Comparison of ENCODE assay signal across 19 cellular contexts in genomic region chr20:50287512-50287911, GRCh38.
DNase-seq lines count a peak whose midpoint lies in the region; ATAC-seq and TF ChIP-seq lines count a peak whose summit lies in the region.
"Had no signal": no experiment of that assay in that cellular context is flagged by ENCODE, and none has a peak within 500 bp of the region (broad histone marks: within the 10 kb centered on the region; RNA-seq: fewer than 3 reads in every experiment).

No MANE protein-coding gene starts in this region.

- BruUV-seq in HCT116 (replicated peaks; lab: Mats Ljungman, UMichigan) = no TSS peak

- H4K20me1 ChIP-seq in HCT116 (ENCODE audit: insufficient read depth) (no peaks in the 10 kb centered on the region), fibroblast of lung (ENCODE audit: control insufficient read depth, extremely low read depth, insufficient read depth, low read length) (no peaks in the 10 kb centered on the region)

- ATAC-seq in HCT116 (no peak), GM21717 (IDR thresholded peaks at IDR 0.05; ENCODE audit: unreplicated experiment) (no peak)
- ATAC-seq in activated T-cell treated with anti-CD3 and anti-CD28 coated beads, Interleukin-2, amount 50 U/mL, for 4 hours = no peak
- ATAC-seq: PC-3 had no signal

- H3K9me3 Mint-ChIP-seq in activated T-cell treated with anti-CD3 and anti-CD28 coated beads, Interleukin-2, amount 50 U/mL, for 4 hours = no peaks in the 10 kb centered on the region
- H3K9me3 Mint-ChIP-seq: CD4-positive, alpha-beta memory T cell had no signal

- no peaks in the 10 kb centered on the region for H3K27me3 ChIP-seq in HCT116 (ENCODE audit: insufficient read depth, low read length)
- H3K27me3 ChIP-seq in fibroblast of lung (ENCODE audit: control insufficient read depth, insufficient read depth, low read length) = no peaks in the 10 kb centered on the region
- no peaks in the 10 kb centered on the region for H3K27me3 ChIP-seq in thyroid gland
- H3K27me3 ChIP-seq: BE2C had no signal

- no peaks in the 10 kb centered on the region for H3K9me2 ChIP-seq in HCT116 (ENCODE audit: insufficient read depth)

- no peak overlapping the region for H3K4me2 ChIP-seq in HCT116 (ENCODE audit: low read length)
- no peak overlapping the region for H3K4me2 ChIP-seq in fibroblast of lung (ENCODE audit: extremely low read depth, insufficient read depth, low read length)
- H3K4me2 ChIP-seq: KMS-11 had no signal

- RAD21 ChIA-PET in HCT116 (lab: Charles Lee; ENCODE audit: low non-redundant PET in 1 of 2, low total read pairs in 2 of 2, uncharacterized antibody in 2 of 2, unreplicated experiment in 2 of 2) = no interaction called here

- H3K9ac ChIP-seq in HCT116 (ENCODE audit: low read length) (no peak overlapping the region), fibroblast of lung (ENCODE audit: insufficient read depth, low read length) (no peak overlapping the region)
- H3K9ac ChIP-seq: KMS-11 had no signal

- H3K4me1 ChIP-seq in HCT116 (ENCODE audit: control insufficient read depth in 1 of 2, insufficient read depth in 2 of 2, low read length in 2 of 2) = peaks cover 57 to 68% of the 10 kb centered on the region in 2 experiments
- H3K4me1 ChIP-seq in fibroblast of lung (ENCODE audit: control insufficient read depth, extremely low read depth, insufficient read depth, low read length) = peaks cover 49% of the 10 kb centered on the region
- H3K4me1 ChIP-seq in thyroid gland = peaks cover 62 to 66% of the 10 kb centered on the region in 2 donors

- CTCF ChIA-PET in HCT116 (lab: Charles Lee) (no interaction called here), RWPE1 (lab: Yijun Ruan, JAX) (no interaction called here)

- H3K27ac ChIP-seq in HCT116 (ENCODE audit: low read depth, low read length) = peak overlapping the region; percentile 91; the same call in 1 of the 2 replicates
- peak overlapping the region; percentile 64; the same call in 1 of the 2 replicates for H3K27ac ChIP-seq in RWPE1
- H3K27ac ChIP-seq in fibroblast of lung (ENCODE audit: insufficient read depth, low read length) = peak overlapping the region; percentile 84
- peak overlapping the region; percentile 90 to 100 (median 98) for H3K27ac ChIP-seq in thyroid gland
- H3K27ac ChIP-seq: KMS-11, SK-N-MC had no signal

- DNase-seq in HCT116 (ENCODE audit: low read depth, low spot score) (no peak), RWPE1 (ENCODE audit: low spot score) (no peak), fibroblast of lung (ENCODE audit: low read depth in 2 of 2) (no peak), thyroid gland (no peak), ecto neural progenitor cell (ENCODE audit: low spot score) (no peak)
- no peak for DNase-seq in activated T-cell treated with anti-CD3 and anti-CD28 coated beads, Interleukin-2, amount 50 U/mL, for 4 hours
- DNase-seq: BE2C; Calu3; CD4-positive, alpha-beta memory T cell; DMS53; NCI-H1436 treated with DMSO at 0.1 percent for 48 hours; NCI-H2081; NCI-H510A; NCI-H82; PC-3 had no signal

- H2AFZ ChIP-seq in HCT116 (ENCODE audit: low read depth, low read length, poor library complexity, severe bottlenecking) = no peak overlapping the region
- H2AFZ ChIP-seq in fibroblast of lung (ENCODE audit: low read length) = no peak overlapping the region

- TF ChIP-seq POLR2A in HCT116 (IDR thresholded peaks at IDR 0.05; ENCODE audit: borderline replicate concordance, extremely low read depth, insufficient read depth, insufficient read length) = no peak
- no peak for TF ChIP-seq POLR2A in thyroid gland (IDR thresholded peaks at IDR 0.05)

- peaks cover 13% of the 10 kb centered on the region for H3K27me3 Mint-ChIP-seq in activated T-cell treated with anti-CD3 and anti-CD28 coated beads, Interleukin-2, amount 50 U/mL, for 4 hours (ENCODE audit: low read depth)

- intact Hi-C loops in HCT116 (cut with micrococcal nuclease) (no loop called here), thyroid gland (cut with DNase I) (no loop called here)

- H3K4me3 Mint-ChIP-seq in activated T-cell treated with anti-CD3 and anti-CD28 coated beads, Interleukin-2, amount 50 U/mL, for 4 hours = no peak overlapping the region
- H3K4me3 Mint-ChIP-seq: CD4-positive, alpha-beta memory T cell had no signal

- 94 to 96% methylated on average over 2 to 4 of the region's 4 CpGs for WGBS in thyroid gland, 2 donors

- POLR2A ChIA-PET in HCT116 (lab: Charles Lee) = no interaction called here
- POLR2A ChIA-PET in RWPE1 (lab: Yijun Ruan, JAX; ENCODE audit: low non-redundant PET) = no interaction called here

- peaks cover 13% of the 10 kb centered on the region for H3K4me1 Mint-ChIP-seq in activated T-cell treated with anti-CD3 and anti-CD28 coated beads, Interleukin-2, amount 50 U/mL, for 4 hours (ENCODE audit: low read depth)

- no peaks in the 10 kb centered on the region for H3K36me3 Mint-ChIP-seq in activated T-cell treated with anti-CD3 and anti-CD28 coated beads, Interleukin-2, amount 50 U/mL, for 4 hours (ENCODE audit: insufficient read depth)
- H3K36me3 Mint-ChIP-seq: CD4-positive, alpha-beta memory T cell had no signal

- TF ChIP-seq CTCF in HCT116 (IDR thresholded peaks at IDR 0.05 in 2 of 3, conservative IDR thresholded peaks at IDR 0.05 in 1 of 3; ENCODE audit: borderline replicate concordance in 1 of 3, insufficient read depth in 1 of 3, low read depth in 2 of 3, low read length in 2 of 3) (no peak), RWPE1 (conservative IDR thresholded peaks at IDR 0.05; ENCODE audit: low read depth) (no peak), fibroblast of lung (conservative IDR thresholded peaks at IDR 0.05 in 1 of 2, IDR thresholded peaks at IDR 0.05 in 1 of 2; ENCODE audit: low read depth in 1 of 2, low read length in 2 of 2) (no peak), thyroid gland (IDR thresholded peaks at IDR 0.05) (no peak)

- H3K9me3 ChIP-seq in HCT116 (ENCODE audit: control insufficient read depth in 1 of 2, insufficient read depth in 1 of 2, low read depth in 1 of 2, low read length in 2 of 2) = no peaks in the 10 kb centered on the region
- H3K9me3 ChIP-seq in fibroblast of lung (ENCODE audit: control insufficient read depth, insufficient read depth, low read depth, low read length) = no peaks in the 10 kb centered on the region
- H3K9me3 ChIP-seq in thyroid gland = no peaks in the 10 kb centered on the region
- H3K9me3 ChIP-seq: BE2C, HAP-1 had no signal

- H3K79me2 ChIP-seq in HCT116 (ENCODE audit: insufficient read depth, low read length) = no peaks in the 10 kb centered on the region
- H3K79me2 ChIP-seq in fibroblast of lung (ENCODE audit: control insufficient read depth, insufficient read depth, low read length) = no peaks in the 10 kb centered on the region

- no peak for TF ChIP-seq RAD21 in HCT116 (IDR thresholded peaks at IDR 0.05; ENCODE audit: low read depth)

- H3K36me3 ChIP-seq in HCT116 (ENCODE audit: control insufficient read depth in 1 of 2, insufficient read depth in 2 of 2, low read length in 2 of 2) (no peaks in the 10 kb centered on the region), fibroblast of lung (ENCODE audit: control insufficient read depth, insufficient read depth, low read length) (no peaks in the 10 kb centered on the region), thyroid gland (no peaks in the 10 kb centered on the region)
- H3K36me3 ChIP-seq: BE2C, HAP-1 had no signal

- no peak overlapping the region for H3K4me3 ChIP-seq in HCT116 (replicated peaks in 1 of 2; ENCODE audit: low read depth in 1 of 2, low read length in 2 of 2)
- H3K4me3 ChIP-seq in fibroblast of lung (replicated peaks in 1 of 4; ENCODE audit: control extremely low read depth in 1 of 4, insufficient read depth in 1 of 4, low read depth in 3 of 4, low read length in 4 of 4) = no peak overlapping the region
- no peak overlapping the region for H3K4me3 ChIP-seq in thyroid gland (replicated peaks in 1 of 3)
- H3K4me3 ChIP-seq: HAP-1, SK-N-MC had no signal

TF ChIP-seq in HCT116, 20 proteins besides CTCF, POLR2A, EP300 and RAD21:
- TF ChIP-seq REST (IDR thresholded peaks at IDR 0.05; ENCODE audit: low read depth) (no peak), EZH2phosphoT487 (IDR thresholded peaks at IDR 0.05; ENCODE audit: borderline replicate concordance) (no peak), ELF1 (IDR thresholded peaks at IDR 0.05; ENCODE audit: borderline replicate concordance, low read depth) (no peak), TCF7L2 (IDR thresholded peaks at IDR 0.05; ENCODE audit: borderline replicate concordance, extremely low read depth, insufficient read depth, insufficient read length) (no peak), JUND (IDR thresholded peaks at IDR 0.05) (no peak), ATF3 (IDR thresholded peaks at IDR 0.05) (no peak)
